ENCODE assay signal across 2 cellular contexts in genomic region chr13:77896536-77896935, GRCh38.
TF ChIP-seq lines count a peak whose summit lies in the region.

No MANE protein-coding gene starts in this region.

TF ChIP-seq in IMR-90, 13 proteins besides CTCF, POLR2A, EP300 and RAD21:
- TF ChIP-seq CHD1 (IDR thresholded peaks at IDR 0.05; ENCODE audit: low read depth, low read length) = no peak

TF ChIP-seq in GM12891, 5 proteins besides CTCF, POLR2A, EP300 and RAD21:
- no peak for TF ChIP-seq TAF1 (IDR thresholded peaks at IDR 0.05; ENCODE audit: low read depth, low read length)
- TF ChIP-seq POLR2AphosphoS5 (IDR thresholded peaks at IDR 0.05; ENCODE audit: low read depth, low read length) = no peak
- no peak for TF ChIP-seq SPI1 (IDR thresholded peaks at IDR 0.05; ENCODE audit: low read depth, low read length)
- no peak for TF ChIP-seq POU2F2 (IDR thresholded peaks at IDR 0.05; ENCODE audit: low read depth, low read length)
- no peak for TF ChIP-seq PAX5 (IDR thresholded peaks at IDR 0.05; ENCODE audit: insufficient read depth, low read length, severe bottlenecking)
